Comparison of ENCODE assay signal across 21 cellular contexts in genomic region chr2:36222485-36222884, GRCh38.
DNase-seq lines count a peak whose midpoint lies in the region; ATAC-seq, FAIRE-seq and TF ChIP-seq lines count a peak whose summit lies in the region.
"Had no signal": no experiment of that assay in that cellular context is flagged by ENCODE, and none has a peak within 500 bp of the region (broad histone marks: within the 10 kb centered on the region; RNA-seq: fewer than 3 reads in every experiment).

No MANE protein-coding gene starts in this region.

- H3K36me3 ChIP-seq in HepG2 (replicated peaks in 1 of 2; ENCODE audit: control insufficient read depth in 1 of 2, insufficient read depth in 2 of 2, low read length in 2 of 2) (no peaks in the 10 kb centered on the region), right lobe of liver (no peaks in the 10 kb centered on the region), adipocyte (ENCODE audit: control insufficient read depth, insufficient read depth, low read length, severe bottlenecking) (no peaks in the 10 kb centered on the region)
- H3K36me3 ChIP-seq: BLaER1 treated with 17β-estradiol and CSF1 and Interleukin-3, amounts not matched to agents 10 nM and 100 nM had no signal

- H3K27me3 ChIP-seq in HepG2 (ENCODE audit: control insufficient read depth in 1 of 2, insufficient read depth in 2 of 2, low read length in 2 of 2) (no peaks in the 10 kb centered on the region), right lobe of liver (no peaks in the 10 kb centered on the region), adipocyte (replicated peaks; ENCODE audit: control insufficient read depth, insufficient read depth, low read length) (no peaks in the 10 kb centered on the region)
- H3K27me3 ChIP-seq: BLaER1 treated with 17β-estradiol and CSF1 and Interleukin-3, amounts not matched to agents 10 nM and 100 nM had no signal

- DNase-seq in HepG2 (ENCODE audit: low spot score) (no peak), right lobe of liver (no peak), adipocyte (ENCODE audit: low read depth) (peak; percentile 16), left ventricle myocardium superior (no peak)
- DNase-seq: AML-193; Caco-2; Calu3; CD4-positive, alpha-beta T cell; CD8-positive, alpha-beta T cell; DMS79 treated with DMSO at 0.1 percent for 48 hours; GF-D8 had no signal

- TF ChIP-seq CTCF in HepG2 (CRISPR knock-in tag; IDR thresholded peaks at IDR 0.05) (no peak), right lobe of liver (IDR thresholded peaks at IDR 0.05) (no peak), nephron (IDR thresholded peaks at IDR 0.05; ENCODE audit: unreplicated experiment in 3 of 3) (no peak)

- TF ChIP-seq EP300 in HepG2 (IDR thresholded peaks at IDR 0.05; ENCODE audit: low read depth in 2 of 2, low read length in 2 of 2) (no peak), HepG2 (CRISPR knock-in tag; IDR thresholded peaks at IDR 0.05; ENCODE audit: borderline replicate concordance) (no peak)

- no peak overlapping the region for H3K4me3 Mint-ChIP-seq in nephron
- H3K4me3 Mint-ChIP-seq: B cell; CD4-positive, alpha-beta T cell; CD8-positive, alpha-beta T cell had no signal

- H3K36me3 Mint-ChIP-seq in nephron (ENCODE audit: low read depth) = no peaks in the 10 kb centered on the region
- H3K36me3 Mint-ChIP-seq: CD8-positive, alpha-beta T cell had no signal

- H3K4me3 ChIP-seq in HepG2 (replicated peaks in 1 of 3; ENCODE audit: insufficient read depth in 1 of 3, low read depth in 2 of 3, low read length in 3 of 3) (no peak overlapping the region), right lobe of liver (no peak overlapping the region), adipocyte (ENCODE audit: low read length) (no peak overlapping the region)
- H3K4me3 ChIP-seq: A549; BLaER1 treated with 17β-estradiol and CSF1 and Interleukin-3, amounts not matched to agents 10 nM and 100 nM had no signal

- H3K4me1 ChIP-seq in HepG2 (ENCODE audit: insufficient read depth, low read length) (no peaks in the 10 kb centered on the region), right lobe of liver (no peaks in the 10 kb centered on the region), adipocyte (ENCODE audit: control insufficient read depth, insufficient read depth, low read length) (no peaks in the 10 kb centered on the region)
- H3K4me1 ChIP-seq: A549; BLaER1 treated with 17β-estradiol and CSF1 and Interleukin-3, amounts not matched to agents 10 nM and 100 nM; Caco-2 had no signal

- in situ Hi-C loops in HepG2 (cut with HindIII; ENCODE audit: extremely low pct_ligation_motif_present, low pct_unique_long_range_greater_than_20kb) = no loop called here

- H3K27me3 Mint-ChIP-seq in nephron (ENCODE audit: low read depth) = no peaks in the 10 kb centered on the region
- H3K27me3 Mint-ChIP-seq: B cell had no signal

- no peak for FAIRE-seq in HepG2 (lab: Jason Lieb, UNC)
- FAIRE-seq: A549, D721Med, G401.6, GM12891 had no signal

- H3K9me3 Mint-ChIP-seq in nephron = peaks cover 3% of the 10 kb centered on the region
- H3K9me3 Mint-ChIP-seq: CD4-positive, alpha-beta T cell; CD8-positive, alpha-beta T cell had no signal

- TF ChIP-seq POLR2A in HepG2 (IDR thresholded peaks at IDR 0.05; ENCODE audit: insufficient read depth in 1 of 2, low read depth in 2 of 2, low read length in 2 of 2) (no peak), right lobe of liver (IDR thresholded peaks at IDR 0.05) (no peak)

- no peaks in the 10 kb centered on the region for H3K79me2 ChIP-seq in HepG2 (ENCODE audit: insufficient read depth, low read length)

- peak overlapping the region in 2 of 3 experiments; percentile 47 to 71 for H3K27ac Mint-ChIP-seq in nephron
- H3K27ac Mint-ChIP-seq: B cell; CD4-positive, alpha-beta T cell; CD8-positive, alpha-beta T cell had no signal

- no peak overlapping the region for H2AFZ ChIP-seq in HepG2 (ENCODE audit: low read length)

- H3K27ac ChIP-seq in HepG2 (ENCODE audit: extremely low read length, insufficient read depth, low read length) (no peak overlapping the region), right lobe of liver (no peak overlapping the region)
- H3K27ac ChIP-seq: 22Rv1; A549; BLaER1 treated with 17β-estradiol and CSF1 and Interleukin-3, amounts not matched to agents 10 nM and 100 nM; C4-2B had no signal

- no peak overlapping the region for H3K9ac ChIP-seq in HepG2 (ENCODE audit: insufficient read depth, low read depth, low read length)
- H3K9ac ChIP-seq in adipocyte (ENCODE audit: low read length) = no peak overlapping the region
- H3K9ac ChIP-seq: BLaER1 treated with 17β-estradiol and CSF1 and Interleukin-3, amounts not matched to agents 10 nM and 100 nM had no signal

- peaks cover 17% of the 10 kb centered on the region for H3K4me1 Mint-ChIP-seq in nephron
- H3K4me1 Mint-ChIP-seq: B cell had no signal

- intact Hi-C loops in HepG2 (cut with micrococcal nuclease; ENCODE audit: unreplicated experiment) = no loop called here
- intact Hi-C loops in right lobe of liver (cut with DNase I) = no loop called here
- intact Hi-C loops in left ventricle myocardium superior (cut with micrococcal nuclease) = no loop called here

- H4K20me1 ChIP-seq in HepG2 (ENCODE audit: insufficient read depth, low read length) = no peaks in the 10 kb centered on the region
- H4K20me1 ChIP-seq: BLaER1 treated with 17β-estradiol and CSF1 and Interleukin-3, amounts not matched to agents 10 nM and 100 nM had no signal

- POLR2A ChIA-PET in HepG2 (lab: Yijun Ruan, JAX) = no interaction called here

- no TSS peak for BruUV-seq in HepG2 (replicated peaks; lab: Mats Ljungman, UMichigan)

- 6% methylated on average over 3 of the region's 3 CpGs for WGBS in HepG2 (ENCODE audit: low lambda C conversion rate)
- WGBS in right lobe of liver (ENCODE audit: insufficient coverage, low coverage, low lambda C conversion rate, missing lambda C conversion rate) = 68% methylated on average over 3 of the region's 3 CpGs

- ATAC-seq in HepG2 (no peak), right lobe of liver (no peak), GM18520 (IDR thresholded peaks at IDR 0.05; ENCODE audit: unreplicated experiment) (no peak), left ventricle myocardium superior (no peak)
- ATAC-seq: A549; CD8-positive, alpha-beta T cell had no signal

- no peaks in the 10 kb centered on the region for H3K9me3 ChIP-seq in HepG2 (ENCODE audit: low read length)
- H3K9me3 ChIP-seq in right lobe of liver = no peaks in the 10 kb centered on the region
- no peaks in the 10 kb centered on the region for H3K9me3 ChIP-seq in adipocyte (ENCODE audit: control insufficient read depth, low read length)
- H3K9me3 ChIP-seq: A549; BLaER1 treated with 17β-estradiol and CSF1 and Interleukin-3, amounts not matched to agents 10 nM and 100 nM had no signal

- no peak overlapping the region for H3K4me2 ChIP-seq in HepG2 (ENCODE audit: low read depth, low read length)
- H3K4me2 ChIP-seq: A549; BLaER1 treated with 17β-estradiol and CSF1 and Interleukin-3, amounts not matched to agents 10 nM and 100 nM had no signal

- no peak for TF ChIP-seq RAD21 in HepG2 (CRISPR knock-in tag; IDR thresholded peaks at IDR 0.05)

- CTCF ChIA-PET in HepG2 (lab: Yijun Ruan, JAX; ENCODE audit: low intra/inter-chr PET ratio, low total read pairs) = no interaction called here

TF ChIP-seq in HepG2, 621 proteins besides CTCF, POLR2A, EP300 and RAD21:
- TF ChIP-seq CEBPB (IDR thresholded peaks at IDR 0.05; ENCODE audit: borderline replicate concordance, low read depth, low read length) = peak; percentile 53; the same call in 1 of the 2 replicates
- no peak for TF ChIP-seq ZBTB7B (CRISPR knock-in tag; IDR thresholded peaks at IDR 0.05)
